ENCODE assay signal across 1 cellular context in genomic region chr12:62983594-62983993, GRCh38.
TF ChIP-seq lines count a peak whose summit lies in the region.

No MANE protein-coding gene starts in this region.

TF ChIP-seq in GM23338, 12 proteins besides CTCF, POLR2A, EP300 and RAD21 (continued from another document):
- no peak for TF ChIP-seq ZNF462 (CRISPR knock-in tag; IDR thresholded peaks at IDR 0.05)
- no peak for TF ChIP-seq JUNB (IDR thresholded peaks at IDR 0.05; ENCODE audit: unreplicated experiment)
- no peak for TF ChIP-seq EZH2 (IDR thresholded peaks at IDR 0.05; ENCODE audit: low read depth, unreplicated experiment)
- TF ChIP-seq EZH2phosphoT487 (IDR thresholded peaks at IDR 0.05; ENCODE audit: unreplicated experiment): no peak
- TF ChIP-seq STAT1 (IDR thresholded peaks at IDR 0.05; ENCODE audit: unreplicated experiment): no peak
- no peak for TF ChIP-seq ETS1 (IDR thresholded peaks at IDR 0.05)
- TF ChIP-seq ZNF114 (CRISPR knock-in tag; IDR thresholded peaks at IDR 0.05): no peak
